Comparison of ENCODE assay signal across 8 cellular contexts in the genomic region with DNA sequence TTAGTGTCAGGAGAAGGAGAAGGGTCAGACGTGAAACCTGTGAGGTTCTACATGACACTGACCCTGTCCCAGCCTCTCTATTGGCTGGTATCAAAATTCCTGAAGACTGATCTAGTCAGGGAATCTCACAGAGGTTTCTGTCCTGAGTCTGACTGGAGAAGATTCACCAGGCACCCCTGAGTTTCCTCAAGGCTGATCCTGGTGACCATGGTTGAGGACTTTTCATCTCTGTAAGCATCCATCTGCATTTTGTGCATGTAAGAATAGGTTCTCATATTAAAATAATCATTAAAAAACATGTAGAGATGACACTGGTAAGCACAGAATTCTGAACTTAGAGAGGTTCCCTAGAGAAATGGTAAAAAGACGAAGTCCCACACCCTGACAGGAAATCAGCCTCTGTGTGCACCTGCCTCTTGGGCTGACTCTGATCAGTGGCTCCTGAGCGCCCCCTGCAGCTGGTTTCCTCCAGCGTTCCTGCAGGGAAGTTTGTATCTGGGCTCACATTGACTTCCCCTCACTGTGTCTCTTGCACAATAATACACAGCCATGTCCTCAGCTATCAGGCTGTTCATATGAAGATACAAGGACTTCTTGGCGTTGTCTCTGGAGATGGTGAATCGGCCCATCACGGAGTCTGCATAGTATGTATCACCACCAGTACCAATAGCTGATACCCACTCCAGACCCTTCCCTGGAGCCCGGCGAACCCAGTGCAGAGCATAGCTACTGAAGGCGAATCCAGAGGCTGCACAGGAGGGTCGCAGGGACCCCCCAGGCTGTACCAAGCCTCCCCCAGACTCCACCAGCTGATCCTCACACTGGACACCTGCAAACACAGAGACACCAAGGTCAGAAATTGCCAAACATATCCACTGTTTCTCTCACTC.
DNase-seq lines count a peak whose midpoint lies in the region; ATAC-seq and TF ChIP-seq lines count a peak whose summit lies in the region.

No MANE protein-coding gene starts in this region.

- intact Hi-C loops in activated B cell treated with CpG ODN at 0.5 μM for 24 hours (cut with micrococcal nuclease) (loop anchor here (1.0 kb wide), 2 partner anchors 58 to 82 kb away; no protein-coding TSS in a partner anchor), ovary (cut with DNase I) (no loop called here)

- no peaks in the 10 kb centered on the region for H3K9me3 ChIP-seq in ovary

- peak; percentile 85 for ATAC-seq in activated B cell treated with CpG ODN at 0.5 μM for 24 hours (ENCODE audit: low read depth)
- peak; percentile 85 for ATAC-seq in effector memory CD8-positive, alpha-beta T cell (replicated peaks)

- POLR2A ChIA-PET in activated B cell treated with CpG ODN at 0.5 μM for 24 hours (lab: Charles Lee): no interaction called here

- no peak for TF ChIP-seq EP300 in ovary (IDR thresholded peaks at IDR 0.05)

- H3K4me1 ChIP-seq in ovary (ENCODE audit: insufficient read depth): no peaks in the 10 kb centered on the region

- 46 to 58% (median 53%) methylated on average over 10 to 11 of the region's 11 CpGs for WGBS in ovary, 3 donors

- peak; percentile 31 for TF ChIP-seq CTCF in activated B cell treated with CpG ODN at 0.5 μM for 24 hours (IDR thresholded peaks at IDR 0.05)
- no peak for TF ChIP-seq CTCF in ovary (IDR thresholded peaks at IDR 0.05)

- no peak overlapping the region for H3K27ac Mint-ChIP-seq in activated B cell treated with CpG ODN at 0.5 μM for 24 hours
- H3K27ac Mint-ChIP-seq in effector memory CD8-positive, alpha-beta T cell: no peak overlapping the region

- H3K4me1 Mint-ChIP-seq in activated B cell treated with CpG ODN at 0.5 μM for 24 hours: peaks cover 22% of the 10 kb centered on the region
- peaks cover 11 to 17% of the 10 kb centered on the region in 2 donors for H3K4me1 Mint-ChIP-seq in effector memory CD8-positive, alpha-beta T cell (ENCODE audit: low read depth in 2 of 2)

- H3K4me3 ChIP-seq in ovary: no peak overlapping the region

- H3K4me3 Mint-ChIP-seq in activated B cell treated with CpG ODN at 0.5 μM for 24 hours: peak overlapping the region; percentile 4
- H3K4me3 Mint-ChIP-seq in effector memory CD8-positive, alpha-beta T cell: no peak overlapping the region

- H3K36me3 ChIP-seq in ovary: no peaks in the 10 kb centered on the region

- DNase-seq in NCI-H345 (lab: John Stamatoyannopoulos, UW) (peak; percentile 28), NCI-H345 treated with DMSO at 0.1 percent for 48 hours (lab: John Stamatoyannopoulos, UW; ENCODE audit: unreplicated experiment) (no peak), activated B cell treated with CpG ODN at 0.5 μM for 24 hours (peak; percentile 68), DMS79 treated with DMSO at 0.1 percent for 48 hours (lab: John Stamatoyannopoulos, UW) (no peak), OCI-M2 (lab: John Stamatoyannopoulos, UW; ENCODE audit: unreplicated experiment) (no peak), ovary (no peak)
- peak; percentile 86 to 90 (median 89) for DNase-seq in effector memory CD8-positive, alpha-beta T cell
- peak; percentile 56 to 66 for DNase-seq in stimulated activated CD8-positive, alpha-beta memory T cell treated with anti-CD3 and anti-CD28 coated beads, Interleukin-7, amount 100 ng/mL, for 4 hours (ENCODE audit: low read depth in 2 of 2)

- no peaks in the 10 kb centered on the region for H3K9me3 Mint-ChIP-seq in activated B cell treated with CpG ODN at 0.5 μM for 24 hours
- H3K9me3 Mint-ChIP-seq in effector memory CD8-positive, alpha-beta T cell: no peaks in the 10 kb centered on the region

- no peak overlapping the region for H3K27ac ChIP-seq in ovary

- H3K27me3 Mint-ChIP-seq in activated B cell treated with CpG ODN at 0.5 μM for 24 hours: no peaks in the 10 kb centered on the region
- H3K27me3 Mint-ChIP-seq in effector memory CD8-positive, alpha-beta T cell: peaks cover 16 to 20% of the 10 kb centered on the region in 2 donors

- CTCF ChIA-PET in activated B cell treated with CpG ODN at 0.5 μM for 24 hours (lab: Charles Lee): interaction anchor here (0.8 to 1.6 kb wide), 12 partner anchors 11 to 82 kb away, joined by 3 to 12 read pairs (median 4); no protein-coding TSS in a partner anchor

- no peaks in the 10 kb centered on the region for H3K27me3 ChIP-seq in ovary

- TF ChIP-seq POLR2A in ovary (IDR thresholded peaks at IDR 0.05): no peak

- H3K36me3 Mint-ChIP-seq in activated B cell treated with CpG ODN at 0.5 μM for 24 hours (ENCODE audit: low read depth): no peaks in the 10 kb centered on the region
- H3K36me3 Mint-ChIP-seq in effector memory CD8-positive, alpha-beta T cell (ENCODE audit: insufficient read depth): no peaks in the 10 kb centered on the region

Comparison
In these comparisons a context has a peak if more than half of its experiments do, and no peak if none do; other contexts are left out.
1. DNase-seq: peak in NCI-H345 (single experiment), activated B cell treated with CpG ODN at 0.5 μM for 24 hours (single experiment), effector memory CD8-positive, alpha-beta T cell (3 of 3) and stimulated activated CD8-positive, alpha-beta memory T cell treated with anti-CD3 and anti-CD28 coated beads, Interleukin-7, amount 100 ng/mL, for 4 hours (2 of 2); none in NCI-H345 treated with DMSO at 0.1 percent for 48 hours (single experiment), DMS79 treated with DMSO at 0.1 percent for 48 hours (single experiment), OCI-M2 (single experiment) and ovary (0 of 5).